ENCODE assay signal across 17 cellular contexts in genomic region chr7:59079-59825, GRCh38.
"Had no signal": no experiment of that assay in that cellular context is flagged by ENCODE, and none has a peak within 500 bp of the region (broad histone marks: within the 10 kb centered on the region; RNA-seq: fewer than 3 reads in every experiment).

No MANE protein-coding gene starts in this region.

- H3K4me3 ChIP-seq: ascending aorta, coronary artery, ovary, skin epidermis, tibial nerve had no signal

- H3K4me1 Mint-ChIP-seq: activated CD4-positive, alpha-beta T cell treated with anti-CD3 and anti-CD28 coated beads for 36 hours; activated naive CD8-positive, alpha-beta T cell treated with anti-CD3 and anti-CD28 coated beads, Interleukin-2, amount 10 ng/mL, durations not matched to agents 7 days and 5 days had no signal

- H3K27me3 Mint-ChIP-seq: activated CD4-positive, alpha-beta T cell treated with anti-CD3 and anti-CD28 coated beads for 36 hours; activated CD8-positive, alpha-beta T cell treated with anti-CD3 and anti-CD28 coated beads for 36 hours; activated naive CD8-positive, alpha-beta T cell treated with anti-CD3 and anti-CD28 coated beads, Interleukin-2, amount 10 ng/mL, durations not matched to agents 7 days and 5 days; stimulated activated memory B cell treated with anti-CD40 and anti-IgM and Interleukin-4, amounts not matched to agents 10 μg/mL and 1 μg/mL and 100 μg/mL, for 72 hours had no signal

- H3K27ac Mint-ChIP-seq: activated CD4-positive, alpha-beta T cell treated with anti-CD3 and anti-CD28 coated beads for 36 hours; activated CD8-positive, alpha-beta T cell treated with anti-CD3 and anti-CD28 coated beads for 36 hours; activated naive CD8-positive, alpha-beta T cell treated with anti-CD3 and anti-CD28 coated beads, Interleukin-2, amount 10 ng/mL, durations not matched to agents 7 days and 5 days; memory B cell; nephron progenitor cell; stimulated activated memory B cell treated with anti-CD40 and anti-IgM and Interleukin-4, amounts not matched to agents 10 μg/mL and 1 μg/mL and 100 μg/mL, for 72 hours had no signal

- H3K36me3 Mint-ChIP-seq: activated naive CD8-positive, alpha-beta T cell treated with anti-CD3 and anti-CD28 coated beads, Interleukin-2, amount 10 ng/mL, durations not matched to agents 7 days and 5 days; memory B cell; stimulated activated memory B cell treated with anti-CD40 and anti-IgM and Interleukin-4, amounts not matched to agents 10 μg/mL and 1 μg/mL and 100 μg/mL, for 72 hours had no signal

- H3K36me3 ChIP-seq: ascending aorta, ovary, tibial nerve had no signal

- H3K4me3 Mint-ChIP-seq: activated CD4-positive, alpha-beta T cell treated with anti-CD3 and anti-CD28 coated beads for 36 hours; activated CD8-positive, alpha-beta T cell treated with anti-CD3 and anti-CD28 coated beads for 36 hours; activated naive CD8-positive, alpha-beta T cell treated with anti-CD3 and anti-CD28 coated beads, Interleukin-2, amount 10 ng/mL, durations not matched to agents 7 days and 5 days; memory B cell; nephron progenitor cell; stimulated activated memory B cell treated with anti-CD40 and anti-IgM and Interleukin-4, amounts not matched to agents 10 μg/mL and 1 μg/mL and 100 μg/mL, for 72 hours had no signal

- H3K9me3 ChIP-seq: ascending aorta, ovary, tibial nerve had no signal

- DNase-seq: activated CD4-positive, alpha-beta T cell treated with anti-CD3 and anti-CD28 coated beads for 36 hours; activated CD8-positive, alpha-beta memory T cell treated with anti-CD3 and anti-CD28 coated beads, Interleukin-2, amount 50 U/mL, for 4 hours; activated CD8-positive, alpha-beta T cell treated with anti-CD3 and anti-CD28 coated beads for 36 hours; activated naive CD8-positive, alpha-beta T cell treated with anti-CD3 and anti-CD28 coated beads, Interleukin-2, amount 10 ng/mL, durations not matched to agents 7 days and 5 days; effector CD8-positive, alpha-beta T cell; erythroblast; hypothalamus; nephron progenitor cell; T-helper 1 cell had no signal

- H3K27ac ChIP-seq: ascending aorta, coronary artery, ovary, skin epidermis, tibial nerve, VCaP had no signal

- H3K9me3 Mint-ChIP-seq: activated CD8-positive, alpha-beta T cell treated with anti-CD3 and anti-CD28 coated beads for 36 hours; activated naive CD8-positive, alpha-beta T cell treated with anti-CD3 and anti-CD28 coated beads, Interleukin-2, amount 10 ng/mL, durations not matched to agents 7 days and 5 days; memory B cell; nephron progenitor cell; stimulated activated memory B cell treated with anti-CD40 and anti-IgM and Interleukin-4, amounts not matched to agents 10 μg/mL and 1 μg/mL and 100 μg/mL, for 72 hours had no signal

- H3K4me1 ChIP-seq: ascending aorta had no signal

- ATAC-seq: activated CD4-positive, alpha-beta T cell treated with anti-CD3 and anti-CD28 coated beads for 36 hours; activated CD8-positive, alpha-beta T cell treated with anti-CD3 and anti-CD28 coated beads for 36 hours; stimulated activated memory B cell treated with anti-CD40 and anti-IgM and Interleukin-4, amounts not matched to agents 10 μg/mL and 1 μg/mL and 100 μg/mL, for 72 hours had no signal

- H3K27me3 ChIP-seq: ascending aorta, ovary, tibial nerve had no signal
